In the genomic region with DNA sequence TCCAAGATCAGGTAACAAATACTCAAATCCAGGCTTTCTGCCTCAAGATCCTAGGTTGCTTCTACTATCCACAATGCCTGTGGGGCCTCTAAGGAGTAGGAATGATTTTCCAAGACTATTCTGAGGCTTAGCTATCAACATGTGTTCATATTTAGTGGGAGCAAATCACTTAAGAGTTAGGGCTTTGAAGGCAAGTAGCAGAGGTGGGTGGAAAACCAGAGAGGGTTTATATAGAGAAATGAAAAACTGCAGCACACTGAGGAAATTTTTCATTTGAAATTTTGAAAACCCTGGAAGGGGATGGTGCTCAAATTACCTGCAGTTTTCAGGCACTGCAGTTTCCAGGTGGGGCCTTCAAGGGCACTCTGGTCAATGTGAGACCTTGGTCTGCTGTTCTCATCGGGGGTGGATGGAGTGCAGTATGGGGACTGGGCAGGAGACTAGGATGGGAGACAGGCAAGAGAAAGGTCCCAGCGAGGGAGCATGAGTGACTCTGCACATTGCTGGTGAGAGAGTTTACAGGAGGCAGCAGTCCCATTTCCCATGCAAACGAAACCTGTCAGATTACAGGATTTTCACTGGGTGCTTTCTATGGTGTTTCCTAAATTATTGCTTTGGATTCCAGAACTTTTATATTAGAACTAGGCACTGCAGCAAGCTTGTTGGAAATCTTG, we compare ENCODE assay signal across 14 cellular contexts.
DNase-seq lines count a peak whose midpoint lies in the region; ATAC-seq and TF ChIP-seq lines count a peak whose summit lies in the region.
"Had no signal": no experiment of that assay in that cellular context is flagged by ENCODE, and none has a peak within 500 bp of the region (broad histone marks: within the 10 kb centered on the region; RNA-seq: fewer than 3 reads in every experiment).

No MANE protein-coding gene starts in this region.

- H3K9me2 ChIP-seq in HCT116 (ENCODE audit: insufficient read depth): peaks cover 3% of the 10 kb centered on the region; the same call in 1 of the 2 replicates

- peaks cover 4 to 13% of the 10 kb centered on the region in 2 experiments; a peak in 3 of 4 replicates for H3K4me1 ChIP-seq in HCT116 (ENCODE audit: control insufficient read depth in 1 of 2, insufficient read depth in 2 of 2, low read length in 2 of 2)

- H3K4me3 Mint-ChIP-seq in activated CD4-positive, alpha-beta T cell treated with anti-CD3 and anti-CD28 coated beads, Interleukin-2, amount 10 ng/mL, durations not matched to agents 24 days and 14 days: peak overlapping the region; percentile 68
- H3K4me3 Mint-ChIP-seq in activated T-helper 2 cell treated with anti-CD3 and anti-CD28 coated beads, Interferon-gamma antibody, Interleukin-2, Interleukin-4, amounts not matched to agents 10 μg/mL and 5 μg/mL and 100 μg/mL, durations not matched to agents 14 hours and 24 hours and 36 hours (ENCODE audit: low read depth): peak overlapping the region; percentile 59
- no peak overlapping the region for H3K4me3 Mint-ChIP-seq in nephron
- H3K4me3 Mint-ChIP-seq: CD14-positive monocyte; T-helper 1 cell treated with Interleukin-12 subunit alpha and Interleukin-12 subunit beta and Interleukin-4 antibody, amounts not matched to agents 30 μg/mL and 1 μg/mL, for 36 hours had no signal

- no peak for ATAC-seq in HCT116
- ATAC-seq: right cardiac atrium had no signal

- no peaks in the 10 kb centered on the region for H3K36me3 ChIP-seq in HCT116 (ENCODE audit: control insufficient read depth in 1 of 2, insufficient read depth in 2 of 2, low read length in 2 of 2)
- H3K36me3 ChIP-seq: neutrophil had no signal

- no peaks in the 10 kb centered on the region for H3K9me3 ChIP-seq in HCT116 (ENCODE audit: control insufficient read depth in 1 of 2, insufficient read depth in 1 of 2, low read depth in 1 of 2, low read length in 2 of 2)
- H3K9me3 ChIP-seq: neutrophil had no signal

- peak overlapping the region; percentile 57 for H2AFZ ChIP-seq in HCT116 (ENCODE audit: low read depth, low read length, poor library complexity, severe bottlenecking)

- peaks cover 35% of the 10 kb centered on the region for H3K4me1 Mint-ChIP-seq in activated CD4-positive, alpha-beta T cell treated with anti-CD3 and anti-CD28 coated beads, Interleukin-2, amount 10 ng/mL, durations not matched to agents 24 days and 14 days
- peaks cover 53% of the 10 kb centered on the region for H3K4me1 Mint-ChIP-seq in activated T-helper 2 cell treated with anti-CD3 and anti-CD28 coated beads, Interferon-gamma antibody, Interleukin-2, Interleukin-4, amounts not matched to agents 10 μg/mL and 5 μg/mL and 100 μg/mL, durations not matched to agents 14 hours and 24 hours and 36 hours (ENCODE audit: low read depth)
- peaks cover 42% of the 10 kb centered on the region for H3K4me1 Mint-ChIP-seq in nephron
- H3K4me1 Mint-ChIP-seq: CD14-positive monocyte had no signal

- no peak for TF ChIP-seq RAD21 in HCT116 (IDR thresholded peaks at IDR 0.05; ENCODE audit: low read depth)

- POLR2A ChIA-PET in HCT116 (lab: Charles Lee): no interaction called here

- no TSS peak for BruUV-seq in HCT116 (replicated peaks; lab: Mats Ljungman, UMichigan)

- no peak for TF ChIP-seq POLR2A in HCT116 (IDR thresholded peaks at IDR 0.05; ENCODE audit: borderline replicate concordance, extremely low read depth, insufficient read depth, insufficient read length)

- H3K9ac ChIP-seq in HCT116 (ENCODE audit: low read length): no peak overlapping the region

- intact Hi-C loops in activated CD4-positive, alpha-beta T cell treated with anti-CD3 and anti-CD28 coated beads, Interleukin-2, amount 10 ng/mL, durations not matched to agents 24 days and 14 days (cut with micrococcal nuclease): loop anchor here (1.0 to 5.0 kb wide), 2 partner anchors 34 to 176 kb away; no protein-coding TSS in a partner anchor
- intact Hi-C loops in HCT116 (cut with micrococcal nuclease): no loop called here
- intact Hi-C loops in activated T-helper 2 cell treated with anti-CD3 and anti-CD28 coated beads, Interferon-gamma antibody, Interleukin-2, Interleukin-4, amounts not matched to agents 10 μg/mL and 5 μg/mL and 100 μg/mL, durations not matched to agents 14 hours and 24 hours and 36 hours (cut with micrococcal nuclease): loop anchor here (1.0 kb wide), 1 partner anchor 165 kb away; no protein-coding TSS in a partner anchor

- no peaks in the 10 kb centered on the region for H3K27me3 ChIP-seq in HCT116 (ENCODE audit: insufficient read depth, low read length)

- H4K20me1 ChIP-seq in HCT116 (ENCODE audit: insufficient read depth): no peaks in the 10 kb centered on the region

- peak; percentile 49 for DNase-seq in activated CD4-positive, alpha-beta T cell treated with anti-CD3 and anti-CD28 coated beads, Interleukin-2, amount 10 ng/mL, durations not matched to agents 24 days and 14 days
- DNase-seq in activated CD4-positive, alpha-beta T cell treated with anti-CD3 and anti-CD28 coated beads, Interleukin-2, amount 50 U/mL, for 48 hours: no peak
- DNase-seq in HCT116 (ENCODE audit: low read depth, low spot score) (no peak), UCSD-AML1 (lab: John Stamatoyannopoulos, UW; ENCODE audit: unreplicated experiment) (no peak), SHP77 (lab: John Stamatoyannopoulos, UW) (no peak), NCI-H2029 treated with DMSO at 0.1 percent for 48 hours (lab: John Stamatoyannopoulos, UW) (no peak)
- no peak for DNase-seq in activated T-helper 2 cell treated with anti-CD3 and anti-CD28 coated beads, Interferon-gamma antibody, Interleukin-2, Interleukin-4, amounts not matched to agents 10 μg/mL and 5 μg/mL and 100 μg/mL, durations not matched to agents 14 hours and 24 hours and 36 hours (ENCODE audit: low spot score)
- DNase-seq: erythroblast, NCI-H524 treated with DMSO at 0.1 percent for 48 hours, right cardiac atrium had no signal

- H3K9me3 Mint-ChIP-seq in activated CD4-positive, alpha-beta T cell treated with anti-CD3 and anti-CD28 coated beads, Interleukin-2, amount 10 ng/mL, durations not matched to agents 24 days and 14 days: peaks cover 12% of the 10 kb centered on the region
- H3K9me3 Mint-ChIP-seq in activated T-helper 2 cell treated with anti-CD3 and anti-CD28 coated beads, Interferon-gamma antibody, Interleukin-2, Interleukin-4, amounts not matched to agents 10 μg/mL and 5 μg/mL and 100 μg/mL, durations not matched to agents 14 hours and 24 hours and 36 hours: peaks cover 8% of the 10 kb centered on the region
- no peaks in the 10 kb centered on the region for H3K9me3 Mint-ChIP-seq in nephron

- H3K4me3 ChIP-seq in HCT116 (replicated peaks in 1 of 2; ENCODE audit: low read depth in 1 of 2, low read length in 2 of 2): no peak overlapping the region

- H3K27ac ChIP-seq in HCT116 (ENCODE audit: low read depth, low read length): no peak overlapping the region
- H3K27ac ChIP-seq: neutrophil had no signal

- no peaks in the 10 kb centered on the region for H3K27me3 Mint-ChIP-seq in activated CD4-positive, alpha-beta T cell treated with anti-CD3 and anti-CD28 coated beads, Interleukin-2, amount 10 ng/mL, durations not matched to agents 24 days and 14 days
- no peaks in the 10 kb centered on the region for H3K27me3 Mint-ChIP-seq in activated T-helper 2 cell treated with anti-CD3 and anti-CD28 coated beads, Interferon-gamma antibody, Interleukin-2, Interleukin-4, amounts not matched to agents 10 μg/mL and 5 μg/mL and 100 μg/mL, durations not matched to agents 14 hours and 24 hours and 36 hours (ENCODE audit: low read depth)
- peaks cover 7% of the 10 kb centered on the region for H3K27me3 Mint-ChIP-seq in nephron (ENCODE audit: low read depth)

- no peaks in the 10 kb centered on the region for H3K79me2 ChIP-seq in HCT116 (ENCODE audit: insufficient read depth, low read length)

- RAD21 ChIA-PET in HCT116 (lab: Charles Lee; ENCODE audit: low non-redundant PET in 1 of 2, low total read pairs in 2 of 2, uncharacterized antibody in 2 of 2, unreplicated experiment in 2 of 2): no interaction called here

- TF ChIP-seq CTCF in HCT116 (IDR thresholded peaks at IDR 0.05 in 2 of 3, conservative IDR thresholded peaks at IDR 0.05 in 1 of 3; ENCODE audit: borderline replicate concordance in 1 of 3, insufficient read depth in 1 of 3, low read depth in 2 of 3, low read length in 2 of 3) (no peak), nephron (IDR thresholded peaks at IDR 0.05; ENCODE audit: unreplicated experiment in 3 of 3) (no peak)

- CTCF ChIA-PET in HCT116 (lab: Charles Lee): no interaction called here

- no peaks in the 10 kb centered on the region for H3K36me3 Mint-ChIP-seq in activated CD4-positive, alpha-beta T cell treated with anti-CD3 and anti-CD28 coated beads, Interleukin-2, amount 10 ng/mL, durations not matched to agents 24 days and 14 days (ENCODE audit: low read depth)
- peaks cover 10% of the 10 kb centered on the region for H3K36me3 Mint-ChIP-seq in activated T-helper 2 cell treated with anti-CD3 and anti-CD28 coated beads, Interferon-gamma antibody, Interleukin-2, Interleukin-4, amounts not matched to agents 10 μg/mL and 5 μg/mL and 100 μg/mL, durations not matched to agents 14 hours and 24 hours and 36 hours (ENCODE audit: low read depth)
- H3K36me3 Mint-ChIP-seq in nephron (ENCODE audit: low read depth): no peaks in the 10 kb centered on the region
- H3K36me3 Mint-ChIP-seq: CD14-positive monocyte had no signal

- H3K4me2 ChIP-seq in HCT116 (ENCODE audit: low read length): peak overlapping the region; percentile 38

- peak overlapping the region; percentile 81 for H3K27ac Mint-ChIP-seq in activated CD4-positive, alpha-beta T cell treated with anti-CD3 and anti-CD28 coated beads, Interleukin-2, amount 10 ng/mL, durations not matched to agents 24 days and 14 days
- H3K27ac Mint-ChIP-seq in activated T-helper 2 cell treated with anti-CD3 and anti-CD28 coated beads, Interferon-gamma antibody, Interleukin-2, Interleukin-4, amounts not matched to agents 10 μg/mL and 5 μg/mL and 100 μg/mL, durations not matched to agents 14 hours and 24 hours and 36 hours: peak overlapping the region; percentile 83
- H3K27ac Mint-ChIP-seq in nephron: peak overlapping the region; percentile 27 to 49 (median 36)
- H3K27ac Mint-ChIP-seq: CD14-positive monocyte; T-helper 1 cell treated with Interleukin-12 subunit alpha and Interleukin-12 subunit beta and Interleukin-4 antibody, amounts not matched to agents 30 μg/mL and 1 μg/mL, for 36 hours had no signal

TF ChIP-seq in HCT116, 20 proteins besides CTCF, POLR2A, EP300 and RAD21 (continues in another document):
- TF ChIP-seq ELF1 (IDR thresholded peaks at IDR 0.05; ENCODE audit: borderline replicate concordance, low read depth) (no peak), EGR1 (IDR thresholded peaks at IDR 0.05; ENCODE audit: low read depth) (no peak), CBX3 (IDR thresholded peaks at IDR 0.05; ENCODE audit: low read depth) (no peak)
- TF ChIP-seq, protein P1, sequence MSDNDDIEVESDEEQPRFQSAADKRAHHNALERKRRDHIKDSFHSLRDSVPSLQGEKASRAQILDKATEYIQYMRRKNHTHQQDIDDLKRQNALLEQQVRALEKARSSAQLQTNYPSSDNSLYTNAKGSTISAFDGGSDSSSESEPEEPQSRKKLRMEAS (IDR thresholded peaks at IDR 0.05): no peak

Comparison
In these comparisons a context has a peak if more than half of its experiments do, and no peak if none do; other contexts are left out.
1. H3K4me3 Mint-ChIP-seq: peak in activated CD4-positive, alpha-beta T cell treated with anti-CD3 and anti-CD28 coated beads, Interleukin-2, amount 10 ng/mL, durations not matched to agents 24 days and 14 days (single experiment) and activated T-helper 2 cell treated with anti-CD3 and anti-CD28 coated beads, Interferon-gamma antibody, Interleukin-2, Interleukin-4, amounts not matched to agents 10 μg/mL and 5 μg/mL and 100 μg/mL, durations not matched to agents 14 hours and 24 hours and 36 hours (single experiment); none in nephron (0 of 3).
2. Peak in every context shown above with its lines, with median percentiles within 50 percentile points of each other: H3K27ac Mint-ChIP-seq.